Comparison of ENCODE assay signal across 9 cellular contexts in the genomic region with DNA sequence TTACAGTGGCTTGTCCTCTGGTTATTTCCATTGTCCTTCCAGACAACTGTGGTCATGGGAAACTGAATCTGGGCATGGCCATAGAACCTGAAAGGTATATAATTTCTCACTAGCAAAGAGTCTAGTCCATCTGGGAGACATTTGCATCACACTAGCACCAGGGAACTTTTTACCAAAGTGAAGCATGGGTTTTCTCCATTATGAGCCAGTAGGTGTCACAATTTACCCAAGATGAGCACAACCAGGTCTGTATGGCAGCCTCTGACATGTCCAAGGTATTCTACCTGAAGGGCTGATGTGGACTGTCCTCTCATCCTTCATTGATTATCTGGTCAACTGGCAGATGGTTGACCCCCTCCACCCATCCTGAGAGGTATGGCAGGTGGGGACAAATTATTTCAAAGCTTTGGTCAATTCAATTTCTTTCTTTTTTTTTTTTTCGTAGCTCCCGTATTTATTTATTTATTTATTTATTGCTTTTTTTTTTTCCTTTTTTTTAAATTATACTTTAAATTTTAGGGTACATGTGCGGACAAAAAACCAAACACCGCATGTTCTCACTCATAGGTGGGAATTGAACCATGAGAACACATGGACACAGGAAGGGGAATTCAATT.
DNase-seq lines count a peak whose midpoint lies in the region; ATAC-seq and TF ChIP-seq lines count a peak whose summit lies in the region.
"Had no signal": no experiment of that assay in that cellular context is flagged by ENCODE, and none has a peak within 500 bp of the region (broad histone marks: within the 10 kb centered on the region; RNA-seq: fewer than 3 reads in every experiment).

No MANE protein-coding gene starts in this region.

- H3K27me3 ChIP-seq in fibroblast of lung (ENCODE audit: control insufficient read depth, insufficient read depth, low read length), result no peaks in the 10 kb centered on the region
- H3K27me3 ChIP-seq in right atrium auricular region, result no peaks in the 10 kb centered on the region

- no peak overlapping the region for H3K4me3 ChIP-seq in fibroblast of lung (replicated peaks in 1 of 4; ENCODE audit: control extremely low read depth in 1 of 4, insufficient read depth in 1 of 4, low read depth in 3 of 4, low read length in 4 of 4)
- no peak overlapping the region for H3K4me3 ChIP-seq in right atrium auricular region
- H3K4me3 ChIP-seq: SK-N-MC had no signal

- no peak overlapping the region for H2AFZ ChIP-seq in fibroblast of lung (ENCODE audit: low read length)

- H3K4me2 ChIP-seq in fibroblast of lung (ENCODE audit: extremely low read depth, insufficient read depth, low read length), result no peak overlapping the region

- H3K9me3 Mint-ChIP-seq in naive thymus-derived CD8-positive, alpha-beta T cell, result no peaks in the 10 kb centered on the region

- no peaks in the 10 kb centered on the region for H3K36me3 Mint-ChIP-seq in naive thymus-derived CD8-positive, alpha-beta T cell

- H3K27ac ChIP-seq in fibroblast of lung (ENCODE audit: insufficient read depth, low read length), result no peak overlapping the region
- no peak overlapping the region for H3K27ac ChIP-seq in right atrium auricular region
- H3K27ac ChIP-seq: SK-N-MC had no signal

- no peak overlapping the region for H3K4me3 Mint-ChIP-seq in naive thymus-derived CD8-positive, alpha-beta T cell

- no peaks in the 10 kb centered on the region for H3K36me3 ChIP-seq in fibroblast of lung (ENCODE audit: control insufficient read depth, insufficient read depth, low read length)
- H3K36me3 ChIP-seq in right atrium auricular region, result no peaks in the 10 kb centered on the region

- H3K9me3 ChIP-seq in fibroblast of lung (ENCODE audit: control insufficient read depth, insufficient read depth, low read depth, low read length), result no peaks in the 10 kb centered on the region
- no peaks in the 10 kb centered on the region for H3K9me3 ChIP-seq in right atrium auricular region

- ATAC-seq in HG02588 (IDR thresholded peaks at IDR 0.05; ENCODE audit: unreplicated experiment) (peak; percentile 55), HG03139 (IDR thresholded peaks at IDR 0.05; ENCODE audit: unreplicated experiment) (no peak)
- ATAC-seq in naive thymus-derived CD8-positive, alpha-beta T cell, result no peak

- POLR2A ChIA-PET in naive thymus-derived CD8-positive, alpha-beta T cell (lab: Charles Lee), result no interaction called here

- DNase-seq in GM03348 (ENCODE audit: low spot score), result peak; percentile 35
- DNase-seq in NCI-H2227 treated with DMSO at 0.1 percent for 48 hours (lab: John Stamatoyannopoulos, UW), result peak; percentile 49
- DNase-seq in fibroblast of lung (ENCODE audit: low read depth in 2 of 2), result peak; percentile 29
- DNase-seq in right atrium auricular region (ENCODE audit: low spot score), result no peak
- no peak for DNase-seq in T1000 (lab: John Stamatoyannopoulos, UW)
- no peak for DNase-seq in naive thymus-derived CD8-positive, alpha-beta T cell

- peaks cover 0 to 14% (median 6%) of the 10 kb centered on the region in 5 donors for H3K27me3 Mint-ChIP-seq in naive thymus-derived CD8-positive, alpha-beta T cell

- no peaks in the 10 kb centered on the region for H3K79me2 ChIP-seq in fibroblast of lung (ENCODE audit: control insufficient read depth, insufficient read depth, low read length)

- H3K4me1 Mint-ChIP-seq in naive thymus-derived CD8-positive, alpha-beta T cell, result no peaks in the 10 kb centered on the region

- TF ChIP-seq CTCF in fibroblast of lung (conservative IDR thresholded peaks at IDR 0.05 in 1 of 2, IDR thresholded peaks at IDR 0.05 in 1 of 2; ENCODE audit: low read depth in 1 of 2, low read length in 2 of 2) (peak; percentile 36 to 50), right atrium auricular region (IDR thresholded peaks at IDR 0.05) (no peak)

- H3K9ac ChIP-seq in fibroblast of lung (ENCODE audit: insufficient read depth, low read length), result no peak overlapping the region

- no peaks in the 10 kb centered on the region for H4K20me1 ChIP-seq in fibroblast of lung (ENCODE audit: control insufficient read depth, extremely low read depth, insufficient read depth, low read length)

- H3K4me1 ChIP-seq in fibroblast of lung (ENCODE audit: control insufficient read depth, extremely low read depth, insufficient read depth, low read length), result no peaks in the 10 kb centered on the region
- H3K4me1 ChIP-seq in right atrium auricular region, result no peaks in the 10 kb centered on the region

- no peak overlapping the region for H3K27ac Mint-ChIP-seq in naive thymus-derived CD8-positive, alpha-beta T cell

Comparison
In these comparisons a context has a peak if more than half of its experiments do, and no peak if none do; other contexts are left out.
1. DNase-seq: peak in GM03348 (single experiment), NCI-H2227 treated with DMSO at 0.1 percent for 48 hours (single experiment) and fibroblast of lung (2 of 2); none in right atrium auricular region (single experiment), T1000 (single experiment) and naive thymus-derived CD8-positive, alpha-beta T cell (0 of 10).
2. CTCF ChIP-seq: peak in fibroblast of lung (2 of 2); none in right atrium auricular region (0 of 2).